Comparison of ENCODE assay signal across 1 cellular context in the genomic region with DNA sequence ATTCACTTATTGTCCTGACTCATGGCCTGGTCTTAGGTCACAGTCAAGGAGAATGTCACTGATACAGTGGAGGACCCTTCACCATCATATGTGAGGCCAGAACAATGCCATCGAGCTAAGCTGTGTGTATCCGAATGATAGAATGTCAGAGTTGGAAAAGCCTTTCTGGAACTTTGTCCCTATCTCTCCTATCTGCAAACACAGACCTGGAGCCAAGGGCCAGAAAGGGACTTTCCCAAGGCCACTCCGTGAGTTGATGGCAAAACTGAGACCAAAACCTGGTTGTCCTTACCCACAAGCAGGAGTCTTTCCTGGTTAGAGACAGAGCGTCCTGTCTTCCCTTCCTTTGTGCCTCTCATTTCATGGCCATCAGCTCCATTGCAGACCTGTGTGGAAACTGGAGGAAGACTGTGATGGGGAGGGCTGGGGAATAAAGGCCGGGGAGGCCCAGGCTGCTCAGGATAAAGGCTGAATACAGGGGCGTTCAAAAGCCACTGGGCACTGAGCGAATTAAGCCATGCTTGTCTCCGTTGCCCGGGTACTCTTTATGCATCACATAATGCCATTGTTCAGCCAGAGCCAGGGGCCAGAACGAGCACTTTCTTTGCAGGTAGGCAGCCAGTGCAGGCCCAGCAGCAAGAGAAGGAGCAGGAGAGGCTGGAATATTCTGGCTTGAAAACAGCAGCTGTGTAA.
TF ChIP-seq lines count a peak whose summit lies in the region.

No MANE protein-coding gene starts in this region.

TF ChIP-seq in GM23338, 12 proteins besides CTCF, POLR2A, EP300 and RAD21 (continued from another document):
- TF ChIP-seq EZH2phosphoT487 (IDR thresholded peaks at IDR 0.05; ENCODE audit: unreplicated experiment): no peak
